25 cellular contexts compared by ENCODE assay signal in the genomic region with DNA sequence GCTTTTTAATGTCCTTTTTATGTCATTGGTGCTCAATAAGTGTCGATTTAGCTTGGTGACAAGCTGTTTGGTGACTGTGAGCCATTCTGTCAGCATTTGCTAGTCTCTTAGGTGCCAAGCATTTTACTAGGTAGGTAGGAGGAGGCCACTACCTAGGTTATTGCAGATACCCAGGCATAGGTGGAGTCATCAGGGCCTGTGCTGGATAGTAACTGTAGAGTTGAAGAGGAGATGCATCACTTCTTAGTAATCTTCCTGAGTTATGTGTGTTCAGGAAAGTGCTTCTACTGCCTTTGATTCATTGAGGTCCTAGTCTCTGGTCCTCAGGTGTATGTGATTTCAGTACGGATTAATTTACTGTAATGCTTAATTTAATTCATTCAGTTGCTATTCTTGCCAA. TPM values are rescaled to one million over a fixed set of nuclear protein-coding genes. Genes with fewer than 3 reads are reported as not detected.
DNase-seq lines count a peak whose midpoint lies in the region; ATAC-seq and TF ChIP-seq lines count a peak whose summit lies in the region.
"Had no signal": no experiment of that assay in that cellular context is flagged by ENCODE, and none has a peak within 500 bp of the region (broad histone marks: within the 10 kb centered on the region; RNA-seq: fewer than 3 reads in every experiment).

No MANE protein-coding gene starts in this region.

- ATAC-seq in WTC11 = no peak
- ATAC-seq: natural killer cell had no signal

- no peak overlapping the region for H3K27ac ChIP-seq in CD4-positive, alpha-beta memory T cell (ENCODE audit: low read depth, low read length)
- H3K27ac ChIP-seq in dorsolateral prefrontal cortex = no peak overlapping the region
- H3K27ac ChIP-seq in tibial nerve = no peak overlapping the region
- H3K27ac ChIP-seq: Peyer's patch, SJSA1, thoracic aorta, vagina had no signal

- WGBS in tibial nerve, 2 donors = 84 to 91% methylated on average over 2 of the region's 2 CpGs

- H3K4me3 ChIP-seq in CD4-positive, alpha-beta memory T cell (ENCODE audit: low read length in 2 of 2) = no peak overlapping the region
- no peak overlapping the region for H3K4me3 ChIP-seq in dorsolateral prefrontal cortex
- H3K4me3 ChIP-seq in tibial nerve = no peak overlapping the region
- H3K4me3 ChIP-seq: HAP-1, Peyer's patch, SJSA1, thoracic aorta, vagina had no signal

- H3K4me1 ChIP-seq in CD4-positive, alpha-beta memory T cell (ENCODE audit: insufficient read depth, low read length) = peaks cover 25% of the 10 kb centered on the region
- peaks cover 0 to 30% (median 7%) of the 10 kb centered on the region in 4 donors for H3K4me1 ChIP-seq in tibial nerve
- H3K4me1 ChIP-seq: HAP-1 had no signal

- DNase-seq in activated CD4-positive, alpha-beta T cell treated with anti-CD3 and anti-CD28 coated beads, Interleukin-2, amount 10 ng/mL, durations not matched to agents 24 days and 14 days = no peak
- no peak for DNase-seq in activated CD4-positive, alpha-beta T cell treated with anti-CD3 and anti-CD28 coated beads for 1 hour
- no peak for DNase-seq in CD4-positive, alpha-beta memory T cell
- DNase-seq in WTC11 (ENCODE audit: low spot score) (no peak), kidney tubule cell (ENCODE audit: low spot score) (peak; percentile 50), dorsolateral prefrontal cortex (no peak), tibial nerve (ENCODE audit: low spot score in 2 of 2) (no peak), NCI-H446 treated with DMSO at 0.1 percent for 48 hours (lab: John Stamatoyannopoulos, UW) (no peak)
- DNase-seq: activated CD4-positive, CD25-positive, alpha-beta regulatory T cell; activated CD8-positive, alpha-beta memory T cell treated with anti-CD3 and anti-CD28 coated beads for 24 hours; activated T-cell treated with anti-CD3 and anti-CD28 coated beads, Interleukin-2, amount 50 U/mL, for 4 hours; AML-193; anterior cingulate cortex; DMS79; left ventricle myocardium superior; natural killer cell; NCI-H2029 treated with DMSO at 0.1 percent for 48 hours; Peyer's patch had no signal

- peaks cover 43% of the 10 kb centered on the region for H3K4me1 Mint-ChIP-seq in activated CD4-positive, alpha-beta T cell treated with anti-CD3 and anti-CD28 coated beads, Interleukin-2, amount 10 ng/mL, durations not matched to agents 24 days and 14 days
- H3K4me1 Mint-ChIP-seq in CD4-positive, alpha-beta memory T cell = peaks cover 53 to 84% (median 68%) of the 10 kb centered on the region in 4 donors
- H3K4me1 Mint-ChIP-seq in WTC11 = peaks cover 68% of the 10 kb centered on the region

- peaks cover 18% of the 10 kb centered on the region for H3K36me3 ChIP-seq in CD4-positive, alpha-beta memory T cell (ENCODE audit: insufficient read depth, low read length)
- peaks cover 0 to 19% (median 0%) of the 10 kb centered on the region in 3 donors for H3K36me3 ChIP-seq in tibial nerve
- H3K36me3 ChIP-seq: Peyer's patch, vagina had no signal

- H3K9me3 Mint-ChIP-seq in activated CD4-positive, alpha-beta T cell treated with anti-CD3 and anti-CD28 coated beads, Interleukin-2, amount 10 ng/mL, durations not matched to agents 24 days and 14 days = no peaks in the 10 kb centered on the region
- no peaks in the 10 kb centered on the region for H3K9me3 Mint-ChIP-seq in CD4-positive, alpha-beta memory T cell
- no peaks in the 10 kb centered on the region for H3K9me3 Mint-ChIP-seq in WTC11
- H3K9me3 Mint-ChIP-seq: activated T-cell treated with anti-CD3 and anti-CD28 coated beads, Interleukin-2, amount 50 U/mL, for 4 hours; mesothelial cell of epicardium; natural killer cell; stimulated activated naive CD8-positive, alpha-beta T cell treated with anti-CD3 and anti-CD28 coated beads, Interleukin-15, Interleukin-2, amounts not matched to agents 100 ng/mL and 50 ng/mL, for 24 hours had no signal

- no peak overlapping the region for H3K4me3 Mint-ChIP-seq in activated CD4-positive, alpha-beta T cell treated with anti-CD3 and anti-CD28 coated beads, Interleukin-2, amount 10 ng/mL, durations not matched to agents 24 days and 14 days
- H3K4me3 Mint-ChIP-seq in CD4-positive, alpha-beta memory T cell = peak overlapping the region in 2 of 8 donors; percentile 0 to 3
- H3K4me3 Mint-ChIP-seq in WTC11 = no peak overlapping the region
- H3K4me3 Mint-ChIP-seq: activated naive CD8-positive, alpha-beta T cell; activated T-cell treated with anti-CD3 and anti-CD28 coated beads, Interleukin-2, amount 50 U/mL, for 4 hours; mesothelial cell of epicardium; natural killer cell; stimulated activated naive CD8-positive, alpha-beta T cell treated with anti-CD3 and anti-CD28 coated beads, Interleukin-15, Interleukin-2, amounts not matched to agents 100 ng/mL and 50 ng/mL, for 24 hours had no signal

- TF ChIP-seq CTCF in WTC11 (IDR thresholded peaks at IDR 0.05) (no peak), dorsolateral prefrontal cortex (IDR thresholded peaks at IDR 0.05 in 54 of 56, conservative IDR thresholded peaks at IDR 0.05 in 2 of 56; ENCODE audit: low read depth in 1 of 56, partially characterized antibody in 56 of 56) (no peak), tibial nerve (IDR thresholded peaks at IDR 0.05) (no peak)

- intact Hi-C loops in activated CD4-positive, alpha-beta T cell treated with anti-CD3 and anti-CD28 coated beads, Interleukin-2, amount 10 ng/mL, durations not matched to agents 24 days and 14 days (cut with micrococcal nuclease) = loop anchor here (2.0 kb wide), 1 partner anchor 15 kb away; no protein-coding TSS in a partner anchor
- intact Hi-C loops in CD4-positive, alpha-beta memory T cell (cut with micrococcal nuclease) = no loop called here
- intact Hi-C loops in dorsolateral prefrontal cortex (cut with DNase I) = no loop called here

- H3K27me3 ChIP-seq in CD4-positive, alpha-beta memory T cell (ENCODE audit: insufficient read depth, low read length) = no peaks in the 10 kb centered on the region
- H3K27me3 ChIP-seq in dorsolateral prefrontal cortex = no peaks in the 10 kb centered on the region
- no peaks in the 10 kb centered on the region for H3K27me3 ChIP-seq in tibial nerve
- H3K27me3 ChIP-seq: Peyer's patch, SJSA1, vagina had no signal

- POLR2A ChIA-PET in CD4-positive, alpha-beta memory T cell (lab: Charles Lee; ENCODE audit: partially characterized antibody) = no interaction called here
- POLR2A ChIA-PET in WTC11 (lab: Charles Lee) = no interaction called here

- peaks cover 36% of the 10 kb centered on the region for H3K36me3 Mint-ChIP-seq in activated CD4-positive, alpha-beta T cell treated with anti-CD3 and anti-CD28 coated beads, Interleukin-2, amount 10 ng/mL, durations not matched to agents 24 days and 14 days (ENCODE audit: low read depth)
- H3K36me3 Mint-ChIP-seq in CD4-positive, alpha-beta memory T cell = peaks cover 9 to 19% of the 10 kb centered on the region in 2 donors
- H3K36me3 Mint-ChIP-seq in WTC11 = peaks cover 14% of the 10 kb centered on the region
- H3K36me3 Mint-ChIP-seq: natural killer cell had no signal

- peak overlapping the region; percentile 6 for H3K27ac Mint-ChIP-seq in activated CD4-positive, alpha-beta T cell treated with anti-CD3 and anti-CD28 coated beads, Interleukin-2, amount 10 ng/mL, durations not matched to agents 24 days and 14 days
- H3K27ac Mint-ChIP-seq in CD4-positive, alpha-beta memory T cell = peak overlapping the region in 6 of 7 donors; percentile 0 to 31 (median 6)
- H3K27ac Mint-ChIP-seq in WTC11 = peak overlapping the region; percentile 22
- H3K27ac Mint-ChIP-seq: activated naive CD8-positive, alpha-beta T cell; mesothelial cell of epicardium; stimulated activated naive CD8-positive, alpha-beta T cell treated with anti-CD3 and anti-CD28 coated beads, Interleukin-15, Interleukin-2, amounts not matched to agents 100 ng/mL and 50 ng/mL, for 24 hours had no signal

- no peaks in the 10 kb centered on the region for H3K9me3 ChIP-seq in CD4-positive, alpha-beta memory T cell (ENCODE audit: control insufficient read depth in 1 of 2, low read length in 2 of 2)
- no peaks in the 10 kb centered on the region for H3K9me3 ChIP-seq in tibial nerve
- H3K9me3 ChIP-seq: HAP-1, Peyer's patch, SJSA1, thoracic aorta, vagina had no signal

- no peaks in the 10 kb centered on the region for H3K27me3 Mint-ChIP-seq in activated CD4-positive, alpha-beta T cell treated with anti-CD3 and anti-CD28 coated beads, Interleukin-2, amount 10 ng/mL, durations not matched to agents 24 days and 14 days
- H3K27me3 Mint-ChIP-seq in CD4-positive, alpha-beta memory T cell = no peaks in the 10 kb centered on the region
- H3K27me3 Mint-ChIP-seq in WTC11 (ENCODE audit: low read depth) = no peaks in the 10 kb centered on the region
- H3K27me3 Mint-ChIP-seq: activated naive CD8-positive, alpha-beta T cell; stimulated activated naive CD8-positive, alpha-beta T cell treated with anti-CD3 and anti-CD28 coated beads, Interleukin-15, Interleukin-2, amounts not matched to agents 100 ng/mL and 50 ng/mL, for 24 hours had no signal

- no peak for TF ChIP-seq EP300 in tibial nerve (IDR thresholded peaks at IDR 0.05)

- TF ChIP-seq POLR2A in tibial nerve (IDR thresholded peaks at IDR 0.05) = no peak

- CTCF ChIA-PET in CD4-positive, alpha-beta memory T cell (lab: Charles Lee; ENCODE audit: partially characterized antibody) = interaction anchor here (0.9 to 3.1 kb wide), 2 partner anchors 8 to 45 kb away, joined by 4 to 30 read pairs; no protein-coding TSS in a partner anchor
- CTCF ChIA-PET in WTC11 (lab: Charles Lee) = interaction anchor here (1.2 to 10.2 kb wide), 3 partner anchors 9 to 45 kb away, joined by 6 to 78 read pairs (median 42); no protein-coding TSS in a partner anchor

TF ChIP-seq in WTC11, 78 proteins besides CTCF, POLR2A, EP300 and RAD21 (continues in another document):
- no peak for TF ChIP-seq PREB (CRISPR knock-in tag; IDR thresholded peaks at IDR 0.05; ENCODE audit: borderline replicate concordance)

RNA-seq across cellular contexts. Expression of gene USP10, which starts 17.7 kb away (rescaled TPM):
- 148 and 177 TPM in 2 replicates for total RNA-seq in activated CD4-positive, alpha-beta T cell treated with anti-CD3 and anti-CD28 coated beads, Interleukin-2, amount 10 ng/mL, durations not matched to agents 24 days and 14 days
- total RNA-seq in CD4-positive, alpha-beta memory T cell = 10 to 100 TPM; 89.0 to 93.2 TPM
- polyA plus RNA-seq in CD4-positive, alpha-beta memory T cell = 100 to 1,000 TPM; 269 to 419 TPM
- total RNA-seq in WTC11 (2021) (138 to 152 TPM (median 139 TPM) in 3 replicates), dorsolateral prefrontal cortex (100 to 1,000 TPM in 1 of 120 experiments, 10 to 100 TPM in 119; 58.1 to 104 (median 76.8) TPM), tibial nerve (10 to 100 TPM; 31.7 to 56.1 (median 43.2) TPM)
